In genomic region chr3:45252833-45253232, GRCh38 we compare ENCODE assay signal across 2 cellular contexts.
TF ChIP-seq lines count a peak whose summit lies in the region.

No MANE protein-coding gene starts in this region.

TF ChIP-seq in GM23338, 12 proteins besides CTCF, POLR2A, EP300 and RAD21:
- no peak for TF ChIP-seq ZNF462 (CRISPR knock-in tag; IDR thresholded peaks at IDR 0.05)
- TF ChIP-seq POLR2AphosphoS5 (IDR thresholded peaks at IDR 0.05; ENCODE audit: low read depth): no peak
- no peak for TF ChIP-seq ETS1 (IDR thresholded peaks at IDR 0.05)
- TF ChIP-seq STAT1 (IDR thresholded peaks at IDR 0.05; ENCODE audit: unreplicated experiment): no peak
- no peak for TF ChIP-seq JUNB (IDR thresholded peaks at IDR 0.05; ENCODE audit: unreplicated experiment)
- TF ChIP-seq ZNF114 (CRISPR knock-in tag; IDR thresholded peaks at IDR 0.05): no peak
- no peak for TF ChIP-seq NANOG (IDR thresholded peaks at IDR 0.05; ENCODE audit: borderline replicate concordance)
- TF ChIP-seq REST (IDR thresholded peaks at IDR 0.05; ENCODE audit: unreplicated experiment): no peak
- no peak for TF ChIP-seq ZNF331 (CRISPR knock-in tag; IDR thresholded peaks at IDR 0.05; ENCODE audit: low read depth)

TF ChIP-seq in GM12878, 131 proteins besides CTCF, POLR2A, EP300 and RAD21:
- 0 out of 2 replicates have a peak, but pooled peaks have one; percentile 33 for TF ChIP-seq DPF2 (IDR thresholded peaks at IDR 0.05)
- TF ChIP-seq SPI1 (IDR thresholded peaks at IDR 0.05; ENCODE audit: borderline replicate concordance, insufficient read depth, low read depth, low read length): peak; percentile 79
- TF ChIP-seq HCFC1 (IDR thresholded peaks at IDR 0.05; ENCODE audit: low read length): no peak
- TF ChIP-seq IKZF1 (conservative IDR thresholded peaks at IDR 0.05): peak; percentile 54
- no peak for TF ChIP-seq MTA2 (IDR thresholded peaks at IDR 0.05; ENCODE audit: low read depth)
- TF ChIP-seq ZNF24 (IDR thresholded peaks at IDR 0.05): 0 out of 2 replicates have a peak, but pooled peaks have one; percentile 8
- no peak for TF ChIP-seq CEBPZ (IDR thresholded peaks at IDR 0.05; ENCODE audit: low read depth, low read length)
- peak in 1 of 2 experiments; percentile 38; a peak in 2 of 4 replicates for TF ChIP-seq IKZF2 (IDR thresholded peaks at IDR 0.05)
- TF ChIP-seq MLLT1 (IDR thresholded peaks at IDR 0.05): no peak
- no peak for TF ChIP-seq REST (IDR thresholded peaks at IDR 0.05; ENCODE audit: low read depth, low read length)
- 0 out of 2 replicates have a peak, but pooled peaks have one; percentile 22 for TF ChIP-seq YY1 (IDR thresholded peaks at IDR 0.05; ENCODE audit: low read depth, low read length)
